In genomic region chr1:161227196-161227871, GRCh38 we compare ENCODE assay signal across 8 cellular contexts. TPM values are rescaled to one million over a fixed set of nuclear protein-coding genes. Genes with fewer than 3 reads are reported as not detected.
A peak's percentile ranks its signal among the peaks of the same experiment; 100 is the strongest.
DNase-seq lines count a peak whose midpoint lies in the region; ATAC-seq, FAIRE-seq and TF ChIP-seq lines count a peak whose summit lies in the region.

No MANE protein-coding gene starts in this region.

- H3K9me3 ChIP-seq in keratinocyte (ENCODE audit: control insufficient read depth, low read depth, low read length) = no peaks in the 10 kb centered on the region

- peaks cover 19% of the 10 kb centered on the region for H3K4me1 ChIP-seq in keratinocyte (ENCODE audit: control insufficient read depth, extremely low read depth, insufficient read depth, low read length)

- H3K27me3 ChIP-seq in bronchial epithelial cell (ENCODE audit: control insufficient read depth, insufficient read depth, low read length) (no peaks in the 10 kb centered on the region), keratinocyte (ENCODE audit: control insufficient read depth, extremely low read depth, insufficient read depth, low read length) (no peaks in the 10 kb centered on the region)

- dilution Hi-C loops in keratinocyte (cut with MboI; ENCODE audit: extremely low pct_ligation_motif_present, low sequenced_read_pairs) = no loop called here

- H3K4me2 ChIP-seq in keratinocyte (ENCODE audit: control insufficient read depth, extremely low read depth, insufficient read depth, low read depth, low read length) = peak overlapping the region; percentile 97

- TF ChIP-seq CTCF in GM10248 (IDR thresholded peaks at IDR 0.05; ENCODE audit: control extremely low read depth, extremely low read depth, low read depth, missing control alignments) = peak; percentile 73
- TF ChIP-seq CTCF in WI38 (IDR thresholded peaks at IDR 0.05; ENCODE audit: low read depth, low read length) = peak; percentile 69
- peak; percentile 82 for TF ChIP-seq CTCF in bronchial epithelial cell (IDR thresholded peaks at IDR 0.05; ENCODE audit: insufficient read depth, low read length, severe bottlenecking)
- TF ChIP-seq CTCF in keratinocyte (optimal IDR thresholded peaks at IDR 0.05 in 1 of 3, IDR thresholded peaks at IDR 0.05 in 1 of 3, conservative IDR thresholded peaks at IDR 0.05 in 1 of 3; ENCODE audit: extremely low read depth in 1 of 3, insufficient read depth in 2 of 3, low read length in 3 of 3) = peak; percentile 77 to 90 (median 82)

- no peaks in the 10 kb centered on the region for H4K20me1 ChIP-seq in keratinocyte (ENCODE audit: control insufficient read depth, extremely low read depth, insufficient read depth, low read length)

- H3K9ac ChIP-seq in keratinocyte (ENCODE audit: control insufficient read depth, extremely low read depth, insufficient read depth, low read length) = peak overlapping the region; percentile 84

- H3K4me3 ChIP-seq in WI38 (ENCODE audit: low read depth, low read length) (peak overlapping the region; percentile 12; the same call in 1 of the 2 replicates), bronchial epithelial cell (ENCODE audit: low read depth, low read length) (no peak overlapping the region), keratinocyte (ENCODE audit: control insufficient read depth in 2 of 3, extremely low read depth in 1 of 3, insufficient read depth in 2 of 3, low read depth in 1 of 3, low read length in 3 of 3) (peak overlapping the region; percentile 88 to 97 (median 90))

- H3K36me3 ChIP-seq in bronchial epithelial cell (ENCODE audit: control insufficient read depth, insufficient read depth, low read length) (peaks cover 11% of the 10 kb centered on the region), keratinocyte (ENCODE audit: control insufficient read depth in 2 of 2, extremely low read depth in 1 of 2, insufficient read depth in 2 of 2, low read length in 2 of 2) (peaks cover 12 to 17% of the 10 kb centered on the region in 2 experiments)

- H3K79me2 ChIP-seq in keratinocyte (ENCODE audit: control insufficient read depth, insufficient read depth, low read length) = peaks cover 13% of the 10 kb centered on the region

- H3K9me1 ChIP-seq in keratinocyte (ENCODE audit: control insufficient read depth, extremely low read depth, insufficient read depth, low read length) = no peaks in the 10 kb centered on the region

- peak overlapping the region; percentile 42 for H3K27ac ChIP-seq in keratinocyte (ENCODE audit: control insufficient read depth, insufficient read depth, low read length)

- peak overlapping the region; percentile 60 for H2AFZ ChIP-seq in keratinocyte (ENCODE audit: control insufficient read depth, low read length)

- DNase-seq in GM10248 (ENCODE audit: extremely low spot score) (peak; percentile 83), NCI-H2227 treated with DMSO at 0.1 percent for 48 hours (lab: John Stamatoyannopoulos, UW) (peak; percentile 49), bronchial epithelial cell (ENCODE audit: low read depth) (peak; percentile 57), keratinocyte (ENCODE audit: low read depth, low spot score) (peak; percentile 48), smooth muscle cell of the brain vasculature (ENCODE audit: low read depth, low spot score) (peak; percentile 59)

- CTCF ChIA-PET in GM10248 (lab: Yijun Ruan, JAX) = interaction anchor here (0.6 to 14.0 kb wide), 35 partner anchors 10 to 181 kb away, joined by 3 to 248 read pairs (median 6); partner anchors contain the start of genes B4GALT3, CFAP126, FCER1G and NDUFS2

- peak; percentile 27 for ATAC-seq in HG03108 (IDR thresholded peaks at IDR 0.05; ENCODE audit: unreplicated experiment)
- ATAC-seq in HG02623 (IDR thresholded peaks at IDR 0.05; ENCODE audit: unreplicated experiment) = no peak

- POLR2A ChIA-PET in GM10248 (lab: Yijun Ruan, JAX) = interaction anchor here (0.6 kb wide), 1 partner anchor 110 kb away, joined by 3 read pairs; no protein-coding TSS in a partner anchor

- FAIRE-seq in bronchial epithelial cell (lab: Jason Lieb, UNC) = no peak
- peak; percentile 72 for FAIRE-seq in keratinocyte (lab: Jason Lieb, UNC)

RNA-seq across cellular contexts. Expression of gene TOMM40L, which starts 1.5 kb away (rescaled TPM):
- 7.8 and 10.8 TPM in 2 replicates for total RNA-seq in bronchial epithelial cell
- 14.4 to 18.2 TPM (median 17.5 TPM) in 3 replicates for polyA plus RNA-seq in keratinocyte
- 2.3 TPM for polyA plus RNA-seq in keratinocyte (2011; ENCODE audit: low read depth)
- polyA plus RNA-seq in keratinocyte (2011; cell fraction: cytosol; rRNA removed) = 14.9 and 15.4 TPM in 2 replicates
- 20.9 and 22.4 TPM in 2 replicates for polyA plus RNA-seq in keratinocyte (2011; cell fraction: nucleus; rRNA removed)
- 5.3 and 14.4 TPM in 2 replicates for polyA plus RNA-seq in keratinocyte (2012; ENCODE audit: low replicate concordance)
- polyA minus RNA-seq in keratinocyte = 26.8 to 33.9 TPM (median 31.6 TPM) in 3 replicates
- polyA minus RNA-seq in keratinocyte (2011; cell fraction: cytosol; rRNA and poly(A)+ RNA removed) = 24.0 TPM
- polyA minus RNA-seq in keratinocyte (2011; cell fraction: nucleus; rRNA and poly(A)+ RNA removed) = 8.4 and 14.1 TPM in 2 replicates

RNA-seq across cellular contexts. Expression of gene APOA2, which starts 3.9 kb away (rescaled TPM):
- total RNA-seq in bronchial epithelial cell = not detected in 2 replicates
- polyA plus RNA-seq in keratinocyte = not detected in 3 replicates
- 1.8 TPM for polyA plus RNA-seq in keratinocyte (2011; ENCODE audit: low read depth)
- polyA plus RNA-seq in keratinocyte (2011; cell fraction: cytosol; rRNA removed) = not detected in 2 replicates
- polyA plus RNA-seq in keratinocyte (2011; cell fraction: nucleus; rRNA removed) = not detected in 2 replicates
- 1.2 TPM in 1 of 2 replicates, not detected in the other for polyA plus RNA-seq in keratinocyte (2012; ENCODE audit: low replicate concordance)
- 1.2 TPM in 1 of 3 replicates, not detected in the others for polyA minus RNA-seq in keratinocyte
- not detected for polyA minus RNA-seq in keratinocyte (2011; cell fraction: cytosol; rRNA and poly(A)+ RNA removed)
- not detected in 2 replicates for polyA minus RNA-seq in keratinocyte (2011; cell fraction: nucleus; rRNA and poly(A)+ RNA removed)

RNA-seq across cellular contexts. Expression of gene NR1I3, which starts 10.7 kb away (rescaled TPM):
- total RNA-seq in bronchial epithelial cell = not detected in 2 replicates
- not detected in 3 replicates for polyA plus RNA-seq in keratinocyte
- not detected for polyA plus RNA-seq in keratinocyte (2011; ENCODE audit: low read depth)
- not detected in 2 replicates for polyA plus RNA-seq in keratinocyte (2011; cell fraction: cytosol; rRNA removed)
- not detected in 2 replicates for polyA plus RNA-seq in keratinocyte (2011; cell fraction: nucleus; rRNA removed)
- 0.47 and 0.64 TPM in 2 replicates for polyA plus RNA-seq in keratinocyte (2012; ENCODE audit: low replicate concordance)
- not detected in 3 replicates for polyA minus RNA-seq in keratinocyte
- polyA minus RNA-seq in keratinocyte (2011; cell fraction: cytosol; rRNA and poly(A)+ RNA removed) = not detected
- polyA minus RNA-seq in keratinocyte (2011; cell fraction: nucleus; rRNA and poly(A)+ RNA removed) = not detected in 2 replicates

RNA-seq across cellular contexts. Expression of gene FCER1G, which starts 12.2 kb away (rescaled TPM):
- total RNA-seq in bronchial epithelial cell = 0.26 TPM in 2 replicates
- 0.51 to 1.2 TPM (median 0.62 TPM) in 3 replicates for polyA plus RNA-seq in keratinocyte
- polyA plus RNA-seq in keratinocyte (2011; ENCODE audit: low read depth) = not detected
- 0.39 and 0.75 TPM in 2 replicates for polyA plus RNA-seq in keratinocyte (2011; cell fraction: cytosol; rRNA removed)
- polyA plus RNA-seq in keratinocyte (2011; cell fraction: nucleus; rRNA removed) = 1.1 and 1.3 TPM in 2 replicates
- 0.53 and 1.4 TPM in 2 replicates for polyA plus RNA-seq in keratinocyte (2012; ENCODE audit: low replicate concordance)
- not detected in 3 replicates for polyA minus RNA-seq in keratinocyte
- polyA minus RNA-seq in keratinocyte (2011; cell fraction: cytosol; rRNA and poly(A)+ RNA removed) = not detected
- not detected in 2 replicates for polyA minus RNA-seq in keratinocyte (2011; cell fraction: nucleus; rRNA and poly(A)+ RNA removed)

RNA-seq across cellular contexts. Expression of gene NDUFS2, which starts 25.2 kb away (rescaled TPM):
- 131 and 132 TPM in 2 replicates for total RNA-seq in bronchial epithelial cell
- polyA plus RNA-seq in keratinocyte = 105 to 136 TPM (median 135 TPM) in 3 replicates
- 90.2 TPM for polyA plus RNA-seq in keratinocyte (2011; ENCODE audit: low read depth)
- polyA plus RNA-seq in keratinocyte (2011; cell fraction: cytosol; rRNA removed) = 100.0 and 117 TPM in 2 replicates
- polyA plus RNA-seq in keratinocyte (2011; cell fraction: nucleus; rRNA removed) = 109 and 115 TPM in 2 replicates
- polyA plus RNA-seq in keratinocyte (2012; ENCODE audit: low replicate concordance) = 79.8 and 86.9 TPM in 2 replicates
- 88.1 to 130 TPM (median 111 TPM) in 3 replicates for polyA minus RNA-seq in keratinocyte
- 115 TPM for polyA minus RNA-seq in keratinocyte (2011; cell fraction: cytosol; rRNA and poly(A)+ RNA removed)
- polyA minus RNA-seq in keratinocyte (2011; cell fraction: nucleus; rRNA and poly(A)+ RNA removed) = 70.5 and 92.9 TPM in 2 replicates
